Comparison of ENCODE assay signal across 18 cellular contexts in genomic region chr3:162400697-162401096, GRCh38.
"Had no signal": no experiment of that assay in that cellular context is flagged by ENCODE, and none has a peak within 500 bp of the region (broad histone marks: within the 10 kb centered on the region; RNA-seq: fewer than 3 reads in every experiment).

No MANE protein-coding gene starts in this region.

- ATAC-seq: activated T-helper 17 cell treated with anti-CD3 and anti-CD28 coated beads, Interleukin-2, amount 50 U/mL, for 72 hours had no signal

- H2AFZ ChIP-seq: parathyroid adenoma had no signal

- H3K79me2 ChIP-seq: parathyroid adenoma had no signal

- DNase-seq: activated B cell treated with CpG ODN at 0.5 μM for 24 hours; activated CD4-positive, alpha-beta T cell treated with anti-CD3 and anti-CD28 coated beads, Interleukin-2, amount 10 ng/mL, durations not matched to agents 7 days and 5 days; activated CD8-positive, alpha-beta memory T cell treated with anti-CD3 and anti-CD28 coated beads for 24 hours; activated naive CD4-positive, alpha-beta T cell treated with anti-CD3 and anti-CD28 coated beads for 36 hours; colonic mucosa; effector CD4-positive, alpha-beta T cell; foreskin melanocyte; head of caudate nucleus; left ventricle myocardium inferior; retina; thyroid gland had no signal

- H3K27ac Mint-ChIP-seq: activated B cell treated with CpG ODN at 0.5 μM for 24 hours; activated CD4-positive, alpha-beta T cell treated with anti-CD3 and anti-CD28 coated beads, Interleukin-2, amount 10 ng/mL, durations not matched to agents 7 days and 5 days; activated naive CD4-positive, alpha-beta T cell treated with anti-CD3 and anti-CD28 coated beads for 36 hours; activated T-helper 17 cell treated with anti-CD3 and anti-CD28 coated beads, Interleukin-2, amount 50 U/mL, for 72 hours; memory B cell had no signal

- H3K4me3 Mint-ChIP-seq: activated B cell treated with CpG ODN at 0.5 μM for 24 hours; activated CD4-positive, alpha-beta T cell treated with anti-CD3 and anti-CD28 coated beads, Interleukin-2, amount 10 ng/mL, durations not matched to agents 7 days and 5 days; activated naive CD4-positive, alpha-beta T cell treated with anti-CD3 and anti-CD28 coated beads for 36 hours; activated T-helper 17 cell treated with anti-CD3 and anti-CD28 coated beads, Interleukin-2, amount 50 U/mL, for 72 hours; memory B cell; neural crest cell had no signal

- H3K27me3 ChIP-seq: cardiac muscle cell, colonic mucosa, thyroid gland, vagina had no signal

- H3K4me1 Mint-ChIP-seq: activated B cell treated with CpG ODN at 0.5 μM for 24 hours; activated CD4-positive, alpha-beta T cell treated with anti-CD3 and anti-CD28 coated beads, Interleukin-2, amount 10 ng/mL, durations not matched to agents 7 days and 5 days; activated T-helper 17 cell treated with anti-CD3 and anti-CD28 coated beads, Interleukin-2, amount 50 U/mL, for 72 hours; memory B cell; neural crest cell had no signal

- H3K4me1 ChIP-seq: colonic mucosa, parathyroid adenoma, thyroid gland, vagina had no signal

- H3K27ac ChIP-seq: cardiac muscle cell, colonic mucosa, left ventricle myocardium inferior, parathyroid adenoma, skin epidermis, thyroid gland, vagina had no signal

- H3K9me3 ChIP-seq: colonic mucosa, thyroid gland, vagina had no signal

- H3K36me3 ChIP-seq: cardiac muscle cell, colonic mucosa, left ventricle myocardium inferior, thyroid gland, vagina had no signal

- H3K9ac ChIP-seq: parathyroid adenoma had no signal

- H3K4me3 ChIP-seq: cardiac muscle cell, colonic mucosa, left ventricle myocardium inferior, skin epidermis, thyroid gland, vagina had no signal

- H3K27me3 Mint-ChIP-seq: activated B cell treated with CpG ODN at 0.5 μM for 24 hours; activated CD4-positive, alpha-beta T cell treated with anti-CD3 and anti-CD28 coated beads, Interleukin-2, amount 10 ng/mL, durations not matched to agents 7 days and 5 days; activated T-helper 17 cell treated with anti-CD3 and anti-CD28 coated beads, Interleukin-2, amount 50 U/mL, for 72 hours; memory B cell had no signal
